Comparison of ENCODE assay signal across 11 cellular contexts in genomic region chr13:45833663-45834062, GRCh38. TPM values are rescaled to one million over a fixed set of nuclear protein-coding genes. Genes with fewer than 3 reads are reported as not detected.
DNase-seq lines count a peak whose midpoint lies in the region; ATAC-seq and TF ChIP-seq lines count a peak whose summit lies in the region.
"Had no signal": no experiment of that assay in that cellular context is flagged by ENCODE, and none has a peak within 500 bp of the region (broad histone marks: within the 10 kb centered on the region; RNA-seq: fewer than 3 reads in every experiment).

No MANE protein-coding gene starts in this region.

- H3K36me3 Mint-ChIP-seq in HFFc6 (ENCODE audit: low read depth) = no peaks in the 10 kb centered on the region
- no peaks in the 10 kb centered on the region for H3K36me3 Mint-ChIP-seq in activated CD4-positive, alpha-beta memory T cell treated with anti-CD3 and anti-CD28 coated beads for 36 hours
- H3K36me3 Mint-ChIP-seq: activated naive CD8-positive, alpha-beta T cell had no signal

- intact Hi-C loops in esophagus squamous epithelium (cut with DNase I) = no loop called here
- intact Hi-C loops in activated CD4-positive, alpha-beta memory T cell treated with anti-CD3 and anti-CD28 coated beads for 36 hours (cut with micrococcal nuclease) = no loop called here

- H3K79me2 ChIP-seq in SK-N-SH (ENCODE audit: insufficient read depth) (no peaks in the 10 kb centered on the region), smooth muscle cell (ENCODE audit: low read depth) (no peaks in the 10 kb centered on the region)

- TF ChIP-seq EP300 in SK-N-SH (IDR thresholded peaks at IDR 0.05; ENCODE audit: borderline replicate concordance in 1 of 2, low read depth in 1 of 2, low read length in 1 of 2) = peak in 1 of 2 experiments; percentile 50; a peak in 1 of 4 replicates

- TF ChIP-seq CTCF in HFFc6 (IDR thresholded peaks at IDR 0.05) (no peak), SK-N-SH (IDR thresholded peaks at IDR 0.05) (no peak), foreskin keratinocyte (conservative IDR thresholded peaks at IDR 0.05) (no peak), smooth muscle cell (IDR thresholded peaks at IDR 0.05; ENCODE audit: borderline replicate concordance, insufficient read depth, poor library complexity, severe bottlenecking) (no peak), esophagus squamous epithelium (IDR thresholded peaks at IDR 0.05) (no peak)

- TF ChIP-seq POLR2A in esophagus squamous epithelium (IDR thresholded peaks at IDR 0.05) = no peak

- H3K4me2 ChIP-seq in SK-N-SH (no peak overlapping the region), smooth muscle cell (peak overlapping the region; percentile 59)

- H4K20me1 ChIP-seq in SK-N-SH (ENCODE audit: insufficient read depth) (no peaks in the 10 kb centered on the region), smooth muscle cell (ENCODE audit: low read depth) (no peaks in the 10 kb centered on the region)

- H3K4me3 ChIP-seq in SK-N-SH (ENCODE audit: low read depth in 2 of 2, low read length in 1 of 2) (no peak overlapping the region), smooth muscle cell (no peak overlapping the region), esophagus squamous epithelium (no peak overlapping the region)
- H3K4me3 ChIP-seq: testis had no signal

- H3K9ac ChIP-seq in SK-N-SH = no peak overlapping the region
- H3K9ac ChIP-seq in smooth muscle cell (ENCODE audit: low read depth) = no peak overlapping the region

- H3K36me3 ChIP-seq in SK-N-SH (replicated peaks in 1 of 2; ENCODE audit: control insufficient read depth in 1 of 2, insufficient read depth in 2 of 2, low read length in 1 of 2) (no peaks in the 10 kb centered on the region), smooth muscle cell (ENCODE audit: low read depth) (no peaks in the 10 kb centered on the region), esophagus squamous epithelium (no peaks in the 10 kb centered on the region)

- POLR2A ChIA-PET in SK-N-SH (lab: Yijun Ruan, JAX) = no interaction called here
- POLR2A ChIA-PET in activated CD4-positive, alpha-beta memory T cell treated with anti-CD3 and anti-CD28 coated beads for 36 hours (lab: Charles Lee) = no interaction called here

- no peak overlapping the region for H2AFZ ChIP-seq in SK-N-SH (ENCODE audit: low read depth)
- no peak overlapping the region for H2AFZ ChIP-seq in smooth muscle cell (ENCODE audit: low read depth)

- DNase-seq in HFFc6 (peak; percentile 2), SK-N-SH (no peak), foreskin keratinocyte (peak in 1 of 2 donors; percentile 50), smooth muscle cell (lab: John Stamatoyannopoulos, UW; ENCODE audit: unreplicated experiment) (no peak), esophagus squamous epithelium (lab: John Stamatoyannopoulos, UW) (no peak)
- no peak for DNase-seq in activated CD4-positive, alpha-beta memory T cell treated with anti-CD3 and anti-CD28 coated beads for 36 hours
- DNase-seq: NCI-H187, small intestine, testis had no signal

- H3K27me3 ChIP-seq in SK-N-SH (ENCODE audit: insufficient read depth) (no peaks in the 10 kb centered on the region; the same call in 1 of the 2 replicates), foreskin keratinocyte (no peaks in the 10 kb centered on the region), smooth muscle cell (ENCODE audit: low read depth) (peaks cover 20% of the 10 kb centered on the region), esophagus squamous epithelium (no peaks in the 10 kb centered on the region)
- H3K27me3 ChIP-seq: testis had no signal

- ATAC-seq in foreskin keratinocyte (peak; percentile 89), GM18870 (IDR thresholded peaks at IDR 0.05; ENCODE audit: unreplicated experiment) (no peak)

- no peak overlapping the region for H3K4me3 Mint-ChIP-seq in HFFc6
- H3K4me3 Mint-ChIP-seq in activated CD4-positive, alpha-beta memory T cell treated with anti-CD3 and anti-CD28 coated beads for 36 hours = no peak overlapping the region
- H3K4me3 Mint-ChIP-seq: activated naive CD8-positive, alpha-beta T cell had no signal

- peaks cover 6% of the 10 kb centered on the region for H3K27me3 Mint-ChIP-seq in HFFc6 (ENCODE audit: insufficient read depth)
- H3K27me3 Mint-ChIP-seq in activated CD4-positive, alpha-beta memory T cell treated with anti-CD3 and anti-CD28 coated beads for 36 hours = no peaks in the 10 kb centered on the region
- H3K27me3 Mint-ChIP-seq: activated naive CD8-positive, alpha-beta T cell had no signal

- no peak for TF ChIP-seq RAD21 in SK-N-SH (IDR thresholded peaks at IDR 0.05; ENCODE audit: low read length)

- H3K27ac ChIP-seq in SK-N-SH (ENCODE audit: low read depth in 2 of 2, low read length in 1 of 2) (peak overlapping the region in 1 of 2 experiments; percentile 77; a peak in 1 of 4 replicates), foreskin keratinocyte (no peak overlapping the region), smooth muscle cell (ENCODE audit: low read depth) (no peak overlapping the region), esophagus squamous epithelium (peak overlapping the region in 2 of 4 donors; percentile 29 to 36)
- H3K27ac ChIP-seq: testis had no signal

- H3K9me2 ChIP-seq in SK-N-SH = no peaks in the 10 kb centered on the region

- no peaks in the 10 kb centered on the region for H3F3A ChIP-seq in SK-N-SH (replicated peaks; ENCODE audit: insufficient read depth)
- no peaks in the 10 kb centered on the region for H3F3A ChIP-seq in smooth muscle cell (ENCODE audit: low read depth)

- H3K9me3 ChIP-seq in SK-N-SH = no peaks in the 10 kb centered on the region
- H3K9me3 ChIP-seq in smooth muscle cell (replicated peaks; ENCODE audit: low read depth) = no peaks in the 10 kb centered on the region
- H3K9me3 ChIP-seq in esophagus squamous epithelium = no peaks in the 10 kb centered on the region
- H3K9me3 ChIP-seq: testis had no signal

- no peaks in the 10 kb centered on the region; the same call in 1 of the 2 replicates for H3K4me1 Mint-ChIP-seq in HFFc6 (ENCODE audit: low read depth)
- no peaks in the 10 kb centered on the region for H3K4me1 Mint-ChIP-seq in activated CD4-positive, alpha-beta memory T cell treated with anti-CD3 and anti-CD28 coated beads for 36 hours (ENCODE audit: low read depth)

- 20% methylated on average over 3 of the region's 3 CpGs for WGBS in SK-N-SH (ENCODE audit: low lambda C conversion rate)
- WGBS in smooth muscle cell (ENCODE audit: low lambda C conversion rate) = 51% methylated on average over 3 of the region's 3 CpGs
- WGBS in esophagus squamous epithelium, 2 donors = 13 to 24% methylated on average over 2 to 3 of the region's 3 CpGs

- no peak overlapping the region for H3K27ac Mint-ChIP-seq in HFFc6
- H3K27ac Mint-ChIP-seq in activated CD4-positive, alpha-beta memory T cell treated with anti-CD3 and anti-CD28 coated beads for 36 hours = no peak overlapping the region
- H3K27ac Mint-ChIP-seq: activated naive CD8-positive, alpha-beta T cell had no signal

- CTCF ChIA-PET in SK-N-SH (lab: Yijun Ruan, JAX) = interaction anchor here (1.3 kb wide), 1 partner anchor 13 kb away, joined by 3 read pairs; no protein-coding TSS in a partner anchor
- CTCF ChIA-PET in activated CD4-positive, alpha-beta memory T cell treated with anti-CD3 and anti-CD28 coated beads for 36 hours (lab: Charles Lee) = no interaction called here

- H3K4me1 ChIP-seq in SK-N-SH (ENCODE audit: control insufficient read depth in 1 of 2, insufficient read depth in 2 of 2, low read depth in 1 of 2, low read length in 1 of 2) (peaks cover 11 to 16% of the 10 kb centered on the region in 2 experiments; a peak in 3 of 4 replicates), foreskin keratinocyte (no peaks in the 10 kb centered on the region), smooth muscle cell (ENCODE audit: low read depth) (peaks cover 11% of the 10 kb centered on the region), esophagus squamous epithelium (peaks cover 9 to 41% (median 18%) of the 10 kb centered on the region in 3 donors)
- H3K4me1 ChIP-seq: testis had no signal

- no peaks in the 10 kb centered on the region for H3K9me3 Mint-ChIP-seq in HFFc6
- no peaks in the 10 kb centered on the region for H3K9me3 Mint-ChIP-seq in activated CD4-positive, alpha-beta memory T cell treated with anti-CD3 and anti-CD28 coated beads for 36 hours

TF ChIP-seq in SK-N-SH, 30 proteins besides CTCF, POLR2A, EP300 and RAD21 (continues in another document):
- peak; percentile 78; the same call in 1 of the 2 replicates for TF ChIP-seq FOSL2 (IDR thresholded peaks at IDR 0.05; ENCODE audit: borderline replicate concordance, low read depth)
- no peak for TF ChIP-seq MEF2A (IDR thresholded peaks at IDR 0.05; ENCODE audit: borderline replicate concordance, low read depth)
- TF ChIP-seq, protein P1, sequence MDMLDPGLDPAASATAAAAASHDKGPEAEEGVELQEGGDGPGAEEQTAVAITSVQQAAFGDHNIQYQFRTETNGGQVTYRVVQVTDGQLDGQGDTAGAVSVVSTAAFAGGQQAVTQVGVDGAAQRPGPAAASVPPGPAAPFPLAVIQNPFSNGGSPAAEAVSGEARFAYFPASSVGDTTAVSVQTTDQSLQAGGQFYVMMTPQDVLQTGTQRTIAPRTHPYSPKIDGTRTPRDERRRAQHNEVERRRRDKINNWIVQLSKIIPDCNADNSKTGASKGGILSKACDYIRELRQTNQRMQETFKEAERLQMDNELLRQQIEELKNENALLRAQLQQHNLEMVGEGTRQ (IDR thresholded peaks at IDR 0.05; ENCODE audit: borderline replicate concordance, low read depth, low read length) = no peak
- TF ChIP-seq ELF1 (IDR thresholded peaks at IDR 0.05) = no peak
- peak; percentile 72 for TF ChIP-seq JUND (IDR thresholded peaks at IDR 0.05)
- no peak; the same call in 1 of the 2 replicates for TF ChIP-seq RXRA (IDR thresholded peaks at IDR 0.05; ENCODE audit: borderline replicate concordance, low read depth)

RNA-seq across cellular contexts. Expression of gene SIAH3, which starts 17.9 kb away (rescaled TPM):
- total RNA-seq in HFFc6 (2021; fragmentation: NEBNext Ultra II Directional; extraction: Animal tissue kit (Norgen Biotek cat#: 25700)) = not detected
- polyA plus RNA-seq in SK-N-SH (2012; rRNA removed) (0.08 TPM in 2 replicates), foreskin keratinocyte (0.14 and 0.20 TPM in 2 replicates), smooth muscle cell (not detected in 2 replicates)
- polyA plus RNA-seq in SK-N-SH (2012; cell fraction: cytosol; rRNA removed) = 0.05 TPM in 2 replicates
- polyA plus RNA-seq in SK-N-SH (2012; cell fraction: nucleus; rRNA removed) = 0.09 and 0.11 TPM in 2 replicates
- total RNA-seq in foreskin keratinocyte (0.28 and 0.48 TPM in 2 replicates), smooth muscle cell (not detected in 2 replicates), esophagus squamous epithelium (under 1 TPM in 1 of 4 donors, not detected in 3; 0.09 TPM)
- under 1 TPM; 0.05 to 0.07 TPM for total RNA-seq in activated CD4-positive, alpha-beta memory T cell treated with anti-CD3 and anti-CD28 coated beads for 36 hours
